Comparison of ENCODE assay signal across 8 cellular contexts in genomic region chr15:66700802-66701421, GRCh38. TPM values are rescaled to one million over a fixed set of nuclear protein-coding genes. Genes with fewer than 3 reads are reported as not detected.
DNase-seq lines count a peak whose midpoint lies in the region; ATAC-seq and TF ChIP-seq lines count a peak whose summit lies in the region.

No MANE protein-coding gene starts in this region.

- peak overlapping the region; percentile 98 for H3K4me3 Mint-ChIP-seq in Calu3 (ENCODE audit: low read depth, unreplicated experiment)
- peak overlapping the region; percentile 83 for H3K4me3 Mint-ChIP-seq in activated T-helper 17 cell treated with anti-CD3 and anti-CD28 coated beads, Interleukin-2, amount 50 U/mL, for 72 hours
- peak overlapping the region; percentile 95 to 98 (median 97) for H3K4me3 Mint-ChIP-seq in nephron

- intact Hi-C loops in Calu3 (cut with micrococcal nuclease; ENCODE audit: unreplicated experiment): no loop called here

- ATAC-seq in GM21529 (IDR thresholded peaks at IDR 0.05; ENCODE audit: unreplicated experiment): peak; percentile 72
- peak; percentile 88 for ATAC-seq in activated T-helper 17 cell treated with anti-CD3 and anti-CD28 coated beads, Interleukin-2, amount 50 U/mL, for 72 hours (replicated peaks)

- no TSS peak for BruUV-seq in Calu3 (replicated peaks; lab: Mats Ljungman, UMichigan)

- H3K27ac ChIP-seq in KOPT-K1 (ENCODE audit: low read depth, low read length, poor library complexity, severe bottlenecking): peak overlapping the region; percentile 92

- H3K4me3 ChIP-seq in fibroblast of pulmonary artery (replicated peaks; ENCODE audit: low read depth, low read length): peak overlapping the region; percentile 90

- H3K27me3 Mint-ChIP-seq in Calu3 (ENCODE audit: unreplicated experiment) (no peaks in the 10 kb centered on the region), nephron (ENCODE audit: low read depth) (no peaks in the 10 kb centered on the region)
- H3K27me3 Mint-ChIP-seq in activated T-helper 17 cell treated with anti-CD3 and anti-CD28 coated beads, Interleukin-2, amount 50 U/mL, for 72 hours: peaks cover 21% of the 10 kb centered on the region

- H3K27ac Mint-ChIP-seq in Calu3 (ENCODE audit: unreplicated experiment) (no peak overlapping the region), nephron (peak overlapping the region; percentile 73 to 98 (median 96))
- no peak overlapping the region for H3K27ac Mint-ChIP-seq in activated T-helper 17 cell treated with anti-CD3 and anti-CD28 coated beads, Interleukin-2, amount 50 U/mL, for 72 hours

- TF ChIP-seq CTCF in Calu3 (IDR thresholded peaks at IDR 0.05; ENCODE audit: unreplicated experiment) (no peak), fibroblast of pulmonary artery (IDR thresholded peaks at IDR 0.05; ENCODE audit: low read length, missing control alignments) (no peak), nephron (IDR thresholded peaks at IDR 0.05; ENCODE audit: unreplicated experiment in 3 of 3) (no peak)

- peaks cover 6% of the 10 kb centered on the region; the same call in 1 of the 2 replicates for H3K36me3 ChIP-seq in KOPT-K1 (ENCODE audit: insufficient read depth, low read length)

- DNase-seq in Calu3 (peak; percentile 99), RPMI8226 (peak; percentile 99), fibroblast of pulmonary artery (ENCODE audit: low read depth) (peak; percentile 96)
- peak; percentile 77 for DNase-seq in stimulated activated naive CD4-positive, alpha-beta T cell treated with Interleukin-2 at 50 U/mL for 16 hours (lab: John Stamatoyannopoulos, UW)

- H3K36me3 Mint-ChIP-seq in Calu3 (ENCODE audit: insufficient read depth, unreplicated experiment) (peaks cover 58% of the 10 kb centered on the region), nephron (ENCODE audit: low read depth) (peaks cover 22% of the 10 kb centered on the region)
- no peaks in the 10 kb centered on the region for H3K36me3 Mint-ChIP-seq in activated T-helper 17 cell treated with anti-CD3 and anti-CD28 coated beads, Interleukin-2, amount 50 U/mL, for 72 hours (ENCODE audit: low read depth)

- CTCF ChIA-PET in Calu3 (lab: Charles Lee): interaction anchor here (0.5 to 2.6 kb wide), 15 partner anchors 11 to 1936 kb away, joined by 3 to 10 read pairs (median 4); no protein-coding TSS in a partner anchor

- peaks cover 28% of the 10 kb centered on the region for H3K4me1 Mint-ChIP-seq in Calu3 (ENCODE audit: low read depth, unreplicated experiment)
- no peaks in the 10 kb centered on the region for H3K4me1 Mint-ChIP-seq in activated T-helper 17 cell treated with anti-CD3 and anti-CD28 coated beads, Interleukin-2, amount 50 U/mL, for 72 hours
- H3K4me1 Mint-ChIP-seq in nephron: peaks cover 18% of the 10 kb centered on the region

- H3K9me3 ChIP-seq in KOPT-K1 (ENCODE audit: insufficient read depth, low read length, poor library complexity, severe bottlenecking): no peaks in the 10 kb centered on the region

- no peaks in the 10 kb centered on the region for H3K9me3 Mint-ChIP-seq in Calu3 (ENCODE audit: low read depth, unreplicated experiment)
- H3K9me3 Mint-ChIP-seq in activated T-helper 17 cell treated with anti-CD3 and anti-CD28 coated beads, Interleukin-2, amount 50 U/mL, for 72 hours: no peaks in the 10 kb centered on the region
- H3K9me3 Mint-ChIP-seq in nephron: no peaks in the 10 kb centered on the region

RNA-seq across cellular contexts. Expression of gene SMAD6, which starts 1.1 kb away (rescaled TPM):
- total RNA-seq in Calu3 (2022): 49.6 and 58.6 TPM in 2 replicates
- total RNA-seq in activated T-helper 17 cell treated with anti-CD3 and anti-CD28 coated beads, Interleukin-2, amount 50 U/mL, for 72 hours: under 1 TPM in 1 of 2 donors, not detected in 1; 0.19 TPM

Comparison
In these comparisons a context has a peak if more than half of its experiments do, and no peak if none do; other contexts are left out.
1. Peak in every context shown above with its lines: DNase-seq, ATAC-seq, H3K4me3 ChIP-seq and H3K27ac ChIP-seq.
2. H3K27ac Mint-ChIP-seq: peak in nephron (3 of 3); none in Calu3 (single experiment) and activated T-helper 17 cell treated with anti-CD3 and anti-CD28 coated beads, Interleukin-2, amount 50 U/mL, for 72 hours (single experiment).
3. RNA of gene SMAD6, which starts 1.1 kb away (total RNA-seq): 49.6 to 58.6 TPM in Calu3; 0.19 TPM in activated T-helper 17 cell treated with anti-CD3 and anti-CD28 coated beads, Interleukin-2, amount 50 U/mL, for 72 hours; every median in the first group is over 10 times any median in the second.